In genomic region chr6:24440897-24441598, GRCh38 we compare ENCODE assay signal across 13 cellular contexts.
"Had no signal": no experiment of that assay in that cellular context is flagged by ENCODE, and none has a peak within 500 bp of the region (broad histone marks: within the 10 kb centered on the region; RNA-seq: fewer than 3 reads in every experiment).

No MANE protein-coding gene starts in this region.

- ATAC-seq: left lung; naive thymus-derived CD4-positive, alpha-beta T cell; stimulated activated naive B cell treated with anti-CD40 and anti-IgM and Interleukin-4, amounts not matched to agents 10 μg/mL and 1 μg/mL and 100 μg/mL, for 72 hours; WTC11 had no signal

- DNase-seq: activated CD4-positive, alpha-beta memory T cell treated with anti-CD3 and anti-CD28 coated beads for 36 hours; activated CD4-positive, alpha-beta T cell treated with anti-CD3 and anti-CD28 coated beads for 4 hours; activated gamma-delta T cell treated with Interleukin-2 at 50 U/mL for 16 hours; aorta; left lung; naive thymus-derived CD4-positive, alpha-beta T cell; occipital lobe; retina; stimulated activated CD4-positive, alpha-beta T cell treated with anti-CD3 and anti-CD28 coated beads, Interleukin-2, amount 100 ng/mL, for 48 hours; stimulated activated CD8-positive, alpha-beta memory T cell treated with anti-CD3 and anti-CD28 coated beads, Interleukin-4, amount 100 ng/mL, for 48 hours; stimulated activated naive B cell treated with anti-CD40 and anti-IgM and Interleukin-4, amounts not matched to agents 10 μg/mL and 1 μg/mL and 100 μg/mL, for 72 hours; transverse colon had no signal
